12 cellular contexts compared by ENCODE assay signal in the genomic region with DNA sequence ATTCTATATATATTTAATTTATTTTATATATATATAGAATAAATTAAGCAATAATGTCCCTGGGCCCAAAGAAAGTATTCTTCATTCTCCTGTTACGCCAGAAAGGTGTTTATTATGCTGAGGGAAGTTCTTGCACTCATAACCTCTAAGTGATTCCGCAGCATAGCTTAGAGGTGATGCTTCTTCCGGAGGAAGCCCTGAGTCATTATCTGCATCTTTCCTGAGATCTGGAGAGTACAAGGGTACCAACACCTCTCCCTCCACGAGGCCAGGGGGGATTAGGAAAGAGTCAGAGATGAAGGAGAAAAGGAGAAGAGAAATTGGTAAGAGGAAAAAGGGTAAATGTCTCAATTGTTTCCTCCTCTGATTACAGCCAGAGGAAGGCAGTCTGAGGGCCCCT. TPM values are rescaled to one million over a fixed set of nuclear protein-coding genes. Genes with fewer than 3 reads are reported as not detected.
A peak's percentile ranks its signal among the peaks of the same experiment; 100 is the strongest.
DNase-seq lines count a peak whose midpoint lies in the region; ATAC-seq, FAIRE-seq and TF ChIP-seq lines count a peak whose summit lies in the region.
"Had no signal": no experiment of that assay in that cellular context is flagged by ENCODE, and none has a peak within 500 bp of the region (broad histone marks: within the 10 kb centered on the region; RNA-seq: fewer than 3 reads in every experiment).

No MANE protein-coding gene starts in this region.

- H3K4me1 ChIP-seq in HCT116 (ENCODE audit: control insufficient read depth in 1 of 2, insufficient read depth in 2 of 2, low read length in 2 of 2) (peaks cover 9 to 38% of the 10 kb centered on the region in 2 experiments), Panc1 (ENCODE audit: control insufficient read depth, insufficient read depth, low read length) (peaks cover 7% of the 10 kb centered on the region; the same call in 1 of the 2 replicates)
- no peaks in the 10 kb centered on the region for H3K4me1 ChIP-seq in effector memory CD4-positive, alpha-beta T cell (ENCODE audit: control insufficient read depth, insufficient read depth, low read length, poor library complexity, severe bottlenecking)

- intact Hi-C loops in HCT116 (cut with micrococcal nuclease): loop anchor here (2.0 kb wide), 1 partner anchor 43 kb away; a partner anchor contains a TSS
- intact Hi-C loops in Panc1 (cut with micrococcal nuclease; ENCODE audit: unreplicated experiment): no loop called here

- ATAC-seq in HCT116: peak; percentile 89
- ATAC-seq in Panc1: peak; percentile 70; the same call in 1 of the 2 replicates
- ATAC-seq: left lung had no signal

- H3K79me2 ChIP-seq in HCT116 (ENCODE audit: insufficient read depth, low read length): no peaks in the 10 kb centered on the region

- FAIRE-seq in bronchial epithelial cell (lab: Jason Lieb, UNC): no peak

- TF ChIP-seq CTCF in HCT116 (IDR thresholded peaks at IDR 0.05 in 2 of 3, conservative IDR thresholded peaks at IDR 0.05 in 1 of 3; ENCODE audit: borderline replicate concordance in 1 of 3, insufficient read depth in 1 of 3, low read depth in 2 of 3, low read length in 2 of 3): no peak
- TF ChIP-seq CTCF in Panc1 (IDR thresholded peaks at IDR 0.05): no peak
- TF ChIP-seq CTCF in bronchial epithelial cell (IDR thresholded peaks at IDR 0.05; ENCODE audit: insufficient read depth, low read length, severe bottlenecking): no peak

- POLR2A ChIA-PET in HCT116 (lab: Charles Lee): interaction anchor here (2.6 to 3.0 kb wide), 2 partner anchors 22 to 43 kb away, joined by 10 to 13 read pairs; a partner anchor contains a TSS
- POLR2A ChIA-PET in Panc1 (lab: Charles Lee): interaction anchor here (0.7 kb wide), 1 partner anchor 43 kb away, joined by 4 read pairs; a partner anchor contains a TSS

- no peak for TF ChIP-seq POLR2A in HCT116 (IDR thresholded peaks at IDR 0.05; ENCODE audit: borderline replicate concordance, extremely low read depth, insufficient read depth, insufficient read length)

- no peaks in the 10 kb centered on the region for H4K20me1 ChIP-seq in HCT116 (ENCODE audit: insufficient read depth)

- BruUV-seq in HCT116 (replicated peaks; lab: Mats Ljungman, UMichigan) (no TSS peak), Panc1 (replicated peaks; lab: Mats Ljungman, UMichigan) (no TSS peak)

- H2AFZ ChIP-seq in HCT116 (ENCODE audit: low read depth, low read length, poor library complexity, severe bottlenecking): peak overlapping the region; percentile 46

- peak overlapping the region; percentile 65 for H3K4me2 ChIP-seq in HCT116 (ENCODE audit: low read length)

- RAD21 ChIA-PET in HCT116 (lab: Charles Lee; ENCODE audit: low non-redundant PET in 1 of 2, low total read pairs in 2 of 2, uncharacterized antibody in 2 of 2, unreplicated experiment in 2 of 2): no interaction called here

- H3K27me3 ChIP-seq in HCT116 (ENCODE audit: insufficient read depth, low read length): no peaks in the 10 kb centered on the region
- H3K27me3 ChIP-seq in Panc1 (ENCODE audit: control insufficient read depth, insufficient read depth, low read length): no peaks in the 10 kb centered on the region
- no peaks in the 10 kb centered on the region for H3K27me3 ChIP-seq in bronchial epithelial cell (ENCODE audit: control insufficient read depth, insufficient read depth, low read length)
- no peaks in the 10 kb centered on the region for H3K27me3 ChIP-seq in effector memory CD4-positive, alpha-beta T cell (replicated peaks; ENCODE audit: control insufficient read depth, insufficient read depth, low read length, poor library complexity, severe bottlenecking)
- H3K27me3 ChIP-seq: left lung had no signal

- H3K4me3 ChIP-seq in HCT116 (replicated peaks in 1 of 2; ENCODE audit: low read depth in 1 of 2, low read length in 2 of 2) (peak overlapping the region in 1 of 2 experiments; percentile 48; a peak in 2 of 4 replicates), Panc1 (ENCODE audit: low read depth in 2 of 2, low read length in 2 of 2) (no peak overlapping the region), bronchial epithelial cell (ENCODE audit: low read depth, low read length) (no peak overlapping the region)
- H3K4me3 ChIP-seq in effector memory CD4-positive, alpha-beta T cell (ENCODE audit: insufficient read depth, low read depth, low read length, poor library complexity, severe bottlenecking): no peak overlapping the region
- H3K4me3 ChIP-seq: left lung had no signal

- DNase-seq in HCT116 (ENCODE audit: low read depth, low spot score) (peak; percentile 38), Panc1 (ENCODE audit: low read depth, low spot score) (no peak), bronchial epithelial cell (ENCODE audit: low read depth) (peak; percentile 85), pulmonary artery endothelial cell (ENCODE audit: low read depth, low spot score) (peak; percentile 62), cerebellum (ENCODE audit: low spot score) (no peak), caudate nucleus (lab: John Stamatoyannopoulos, UW) (no peak)
- DNase-seq in effector memory CD4-positive, alpha-beta T cell: no peak
- DNase-seq: CD8-positive, alpha-beta memory T cell; head of caudate nucleus; left lung; nephron progenitor cell had no signal

- in situ Hi-C loops in Panc1 (cut with HindIII; ENCODE audit: low pct_unique_long_range_greater_than_20kb, low sequenced_read_pairs): no loop called here

- peak overlapping the region; percentile 38; the same call in 1 of the 2 replicates for H3K9ac ChIP-seq in HCT116 (ENCODE audit: low read length)

- CTCF ChIA-PET in HCT116 (lab: Charles Lee): no interaction called here
- CTCF ChIA-PET in Panc1 (lab: Charles Lee): interaction anchor here (0.6 to 0.7 kb wide), 2 partner anchors 81 to 382 kb away, joined by 3 read pairs; no protein-coding TSS in a partner anchor

- peak overlapping the region; percentile 23; the same call in 1 of the 2 replicates for H3K27ac ChIP-seq in HCT116 (ENCODE audit: low read depth, low read length)
- no peak overlapping the region for H3K27ac ChIP-seq in Panc1 (ENCODE audit: low read length)
- H3K27ac ChIP-seq in caudate nucleus (ENCODE audit: low read depth, low read length): no peak overlapping the region
- no peak overlapping the region for H3K27ac ChIP-seq in effector memory CD4-positive, alpha-beta T cell (ENCODE audit: insufficient read depth, low read length, poor library complexity, severe bottlenecking)
- H3K27ac ChIP-seq: VCaP had no signal

- H3K36me3 ChIP-seq in HCT116 (ENCODE audit: control insufficient read depth in 1 of 2, insufficient read depth in 2 of 2, low read length in 2 of 2) (no peaks in the 10 kb centered on the region), Panc1 (ENCODE audit: control insufficient read depth, insufficient read depth, low read length) (no peaks in the 10 kb centered on the region), bronchial epithelial cell (ENCODE audit: control insufficient read depth, insufficient read depth, low read length) (no peaks in the 10 kb centered on the region)
- H3K36me3 ChIP-seq in effector memory CD4-positive, alpha-beta T cell (ENCODE audit: control insufficient read depth, insufficient read depth, low read length): no peaks in the 10 kb centered on the region
- H3K36me3 ChIP-seq: left lung had no signal

- H3K9me3 ChIP-seq in HCT116 (ENCODE audit: control insufficient read depth in 1 of 2, insufficient read depth in 1 of 2, low read depth in 1 of 2, low read length in 2 of 2) (no peaks in the 10 kb centered on the region), Panc1 (ENCODE audit: control insufficient read depth, insufficient read depth, low read depth, low read length) (no peaks in the 10 kb centered on the region)
- no peaks in the 10 kb centered on the region for H3K9me3 ChIP-seq in effector memory CD4-positive, alpha-beta T cell (ENCODE audit: control insufficient read depth, low read length)
- H3K9me3 ChIP-seq: left lung had no signal

- no peaks in the 10 kb centered on the region for H3K9me2 ChIP-seq in HCT116 (ENCODE audit: insufficient read depth)

- no peak for TF ChIP-seq RAD21 in HCT116 (IDR thresholded peaks at IDR 0.05; ENCODE audit: low read depth)

TF ChIP-seq in HCT116, 20 proteins besides CTCF, POLR2A, EP300 and RAD21:
- TF ChIP-seq CBX3 (IDR thresholded peaks at IDR 0.05; ENCODE audit: low read depth) (peak; percentile 54; the same call in 1 of the 2 replicates), ELF1 (IDR thresholded peaks at IDR 0.05; ENCODE audit: borderline replicate concordance, low read depth) (no peak), POLR2AphosphoS5 (IDR thresholded peaks at IDR 0.05; ENCODE audit: low read depth, low read length) (peak; percentile 23; the same call in 1 of the 2 replicates), FOSL1 (IDR thresholded peaks at IDR 0.05; ENCODE audit: low read depth) (peak; percentile 80), YY1 (IDR thresholded peaks at IDR 0.05; ENCODE audit: extremely low read depth, insufficient replicate concordance, low read depth, low read length) (no peak), SP1 (IDR thresholded peaks at IDR 0.05; ENCODE audit: low read depth) (peak; percentile 72), JUND (IDR thresholded peaks at IDR 0.05) (peak; percentile 72)
- TF ChIP-seq, protein P1, sequence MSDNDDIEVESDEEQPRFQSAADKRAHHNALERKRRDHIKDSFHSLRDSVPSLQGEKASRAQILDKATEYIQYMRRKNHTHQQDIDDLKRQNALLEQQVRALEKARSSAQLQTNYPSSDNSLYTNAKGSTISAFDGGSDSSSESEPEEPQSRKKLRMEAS (IDR thresholded peaks at IDR 0.05): peak; percentile 43; the same call in 1 of the 2 replicates
TF ChIP-seq in HCT116: peak in this region for 6.

RNA-seq across cellular contexts. Expression of a gene that starts 43.1 kb away (rescaled TPM):
- total RNA-seq in HCT116 (2021; ENCODE audit: unreplicated experiment) (221 TPM), Panc1 (2021; ENCODE audit: unreplicated experiment) (513 TPM), bronchial epithelial cell (106 and 162 TPM in 2 replicates), pulmonary artery endothelial cell (273 and 321 TPM in 2 replicates), cerebellum (362 TPM)
- 156 and 174 TPM in 2 replicates for polyA plus RNA-seq in HCT116 (2012)
- 447 TPM for polyA plus RNA-seq in Panc1 (2012; ENCODE audit: insufficient read length)

Comparison
In these comparisons a context has a peak if more than half of its experiments do, and no peak if none do; other contexts are left out.
1. DNase-seq: peak in HCT116 (single experiment), bronchial epithelial cell (single experiment) and pulmonary artery endothelial cell (single experiment); none in Panc1 (single experiment), cerebellum (single experiment), caudate nucleus (0 of 61) and effector memory CD4-positive, alpha-beta T cell (0 of 3).